Comparison of ENCODE assay signal across 1 cellular context in genomic region chr9:127862075-127863011, GRCh38.
TF ChIP-seq lines count a peak whose summit lies in the region.

No MANE protein-coding gene starts in this region.

TF ChIP-seq in K562, 482 proteins besides CTCF, POLR2A, EP300 and RAD21 (continued from another document and continues in another):
- TF ChIP-seq, protein P1, sequence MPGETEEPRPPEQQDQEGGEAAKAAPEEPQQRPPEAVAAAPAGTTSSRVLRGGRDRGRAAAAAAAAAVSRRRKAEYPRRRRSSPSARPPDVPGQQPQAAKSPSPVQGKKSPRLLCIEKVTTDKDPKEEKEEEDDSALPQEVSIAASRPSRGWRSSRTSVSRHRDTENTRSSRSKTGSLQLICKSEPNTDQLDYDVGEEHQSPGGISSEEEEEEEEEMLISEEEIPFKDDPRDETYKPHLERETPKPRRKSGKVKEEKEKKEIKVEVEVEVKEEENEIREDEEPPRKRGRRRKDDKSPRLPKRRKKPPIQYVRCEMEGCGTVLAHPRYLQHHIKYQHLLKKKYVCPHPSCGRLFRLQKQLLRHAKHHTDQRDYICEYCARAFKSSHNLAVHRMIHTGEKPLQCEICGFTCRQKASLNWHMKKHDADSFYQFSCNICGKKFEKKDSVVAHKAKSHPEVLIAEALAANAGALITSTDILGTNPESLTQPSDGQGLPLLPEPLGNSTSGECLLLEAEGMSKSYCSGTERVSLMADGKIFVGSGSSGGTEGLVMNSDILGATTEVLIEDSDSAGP (CRISPR knock-in tag; IDR thresholded peaks at IDR 0.05) = no peak
- TF ChIP-seq GMEB1 (CRISPR knock-in tag; IDR thresholded peaks at IDR 0.05) = peak; percentile 27; the same call in 1 of the 2 replicates
- no peak for TF ChIP-seq GATAD2B (IDR thresholded peaks at IDR 0.05; ENCODE audit: borderline replicate concordance)
- TF ChIP-seq ELF1 (tag; IDR thresholded peaks at IDR 0.05) = peak; percentile 90
- TF ChIP-seq ZNF311 (CRISPR knock-in tag; IDR thresholded peaks at IDR 0.05) = peak; percentile 8
- TF ChIP-seq POLR2H (tag; IDR thresholded peaks at IDR 0.05; ENCODE audit: low read depth) = no peak
- TF ChIP-seq ETS2 (tag; IDR thresholded peaks at IDR 0.05; ENCODE audit: borderline replicate concordance, poor library complexity, severe bottlenecking) = no peak
- TF ChIP-seq, protein P2, sequence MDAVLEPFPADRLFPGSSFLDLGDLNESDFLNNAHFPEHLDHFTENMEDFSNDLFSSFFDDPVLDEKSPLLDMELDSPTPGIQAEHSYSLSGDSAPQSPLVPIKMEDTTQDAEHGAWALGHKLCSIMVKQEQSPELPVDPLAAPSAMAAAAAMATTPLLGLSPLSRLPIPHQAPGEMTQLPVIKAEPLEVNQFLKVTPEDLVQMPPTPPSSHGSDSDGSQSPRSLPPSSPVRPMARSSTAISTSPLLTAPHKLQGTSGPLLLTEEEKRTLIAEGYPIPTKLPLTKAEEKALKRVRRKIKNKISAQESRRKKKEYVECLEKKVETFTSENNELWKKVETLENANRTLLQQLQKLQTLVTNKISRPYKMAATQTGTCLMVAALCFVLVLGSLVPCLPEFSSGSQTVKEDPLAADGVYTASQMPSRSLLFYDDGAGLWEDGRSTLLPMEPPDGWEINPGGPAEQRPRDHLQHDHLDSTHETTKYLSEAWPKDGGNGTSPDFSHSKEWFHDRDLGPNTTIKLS (IDR thresholded peaks at IDR 0.05; ENCODE audit: borderline replicate concordance, low read depth) = peak; percentile 16; the same call in 1 of the 2 replicates
- TF ChIP-seq ZNF77 (CRISPR knock-in tag; IDR thresholded peaks at IDR 0.05) = no peak
- TF ChIP-seq, protein P3, sequence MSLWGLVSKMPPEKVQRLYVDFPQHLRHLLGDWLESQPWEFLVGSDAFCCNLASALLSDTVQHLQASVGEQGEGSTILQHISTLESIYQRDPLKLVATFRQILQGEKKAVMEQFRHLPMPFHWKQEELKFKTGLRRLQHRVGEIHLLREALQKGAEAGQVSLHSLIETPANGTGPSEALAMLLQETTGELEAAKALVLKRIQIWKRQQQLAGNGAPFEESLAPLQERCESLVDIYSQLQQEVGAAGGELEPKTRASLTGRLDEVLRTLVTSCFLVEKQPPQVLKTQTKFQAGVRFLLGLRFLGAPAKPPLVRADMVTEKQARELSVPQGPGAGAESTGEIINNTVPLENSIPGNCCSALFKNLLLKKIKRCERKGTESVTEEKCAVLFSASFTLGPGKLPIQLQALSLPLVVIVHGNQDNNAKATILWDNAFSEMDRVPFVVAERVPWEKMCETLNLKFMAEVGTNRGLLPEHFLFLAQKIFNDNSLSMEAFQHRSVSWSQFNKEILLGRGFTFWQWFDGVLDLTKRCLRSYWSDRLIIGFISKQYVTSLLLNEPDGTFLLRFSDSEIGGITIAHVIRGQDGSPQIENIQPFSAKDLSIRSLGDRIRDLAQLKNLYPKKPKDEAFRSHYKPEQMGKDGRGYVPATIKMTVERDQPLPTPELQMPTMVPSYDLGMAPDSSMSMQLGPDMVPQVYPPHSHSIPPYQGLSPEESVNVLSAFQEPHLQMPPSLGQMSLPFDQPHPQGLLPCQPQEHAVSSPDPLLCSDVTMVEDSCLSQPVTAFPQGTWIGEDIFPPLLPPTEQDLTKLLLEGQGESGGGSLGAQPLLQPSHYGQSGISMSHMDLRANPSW (CRISPR knock-in tag; IDR thresholded peaks at IDR 0.05) = no peak
- TF ChIP-seq DMBX1 (CRISPR knock-in tag; IDR thresholded peaks at IDR 0.05; ENCODE audit: borderline replicate concordance) = peak; percentile 85
- peak; percentile 72; the same call in 1 of the 2 replicates for TF ChIP-seq XRCC5 (IDR thresholded peaks at IDR 0.05; ENCODE audit: low read depth, low read length)
- no peak for TF ChIP-seq JUNB (CRISPR knock-in tag; conservative IDR thresholded peaks at IDR 0.05)
- TF ChIP-seq ZNF507 (tag; conservative IDR thresholded peaks at IDR 0.05) = no peak
- TF ChIP-seq ZNF175 (CRISPR knock-in tag; IDR thresholded peaks at IDR 0.05; ENCODE audit: low read depth) = peak; percentile 91
- TF ChIP-seq TRIM25 (IDR thresholded peaks at IDR 0.05; ENCODE audit: borderline replicate concordance) = no peak
- no peak for TF ChIP-seq PTRF (tag; IDR thresholded peaks at IDR 0.05)
- TF ChIP-seq, protein P4, sequence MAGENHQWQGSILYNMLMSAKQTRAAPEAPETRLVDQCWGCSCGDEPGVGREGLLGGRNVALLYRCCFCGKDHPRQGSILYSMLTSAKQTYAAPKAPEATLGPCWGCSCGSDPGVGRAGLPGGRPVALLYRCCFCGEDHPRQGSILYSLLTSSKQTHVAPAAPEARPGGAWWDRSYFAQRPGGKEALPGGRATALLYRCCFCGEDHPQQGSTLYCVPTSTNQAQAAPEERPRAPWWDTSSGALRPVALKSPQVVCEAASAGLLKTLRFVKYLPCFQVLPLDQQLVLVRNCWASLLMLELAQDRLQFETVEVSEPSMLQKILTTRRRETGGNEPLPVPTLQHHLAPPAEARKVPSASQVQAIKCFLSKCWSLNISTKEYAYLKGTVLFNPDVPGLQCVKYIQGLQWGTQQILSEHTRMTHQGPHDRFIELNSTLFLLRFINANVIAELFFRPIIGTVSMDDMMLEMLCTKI (IDR thresholded peaks at IDR 0.05; ENCODE audit: partially characterized antibody) = no peak
- no peak for TF ChIP-seq ZNF124 (CRISPR knock-in tag; IDR thresholded peaks at IDR 0.05)
- no peak for TF ChIP-seq ZNF143 (CRISPR knock-in tag; IDR thresholded peaks at IDR 0.05)
- peak; percentile 91 for TF ChIP-seq DPF2 (IDR thresholded peaks at IDR 0.05)
- no peak for TF ChIP-seq E2F3 (CRISPR knock-in tag; IDR thresholded peaks at IDR 0.05)
- TF ChIP-seq TFAP4 (CRISPR knock-in tag; IDR thresholded peaks at IDR 0.05; ENCODE audit: borderline replicate concordance) = peak; percentile 78; the same call in 1 of the 2 replicates
- TF ChIP-seq ELK1 (CRISPR knock-in tag; IDR thresholded peaks at IDR 0.05) = no peak
- TF ChIP-seq ZNF561 (CRISPR knock-in tag; conservative IDR thresholded peaks at IDR 0.05) = no peak
- TF ChIP-seq COPS2 (conservative IDR thresholded peaks at IDR 0.05) = no peak
- peak; percentile 53; the same call in 1 of the 2 replicates for TF ChIP-seq RAD51 (IDR thresholded peaks at IDR 0.05; ENCODE audit: borderline replicate concordance, low read depth)
- no peak; the same call in 1 of the 2 replicates for TF ChIP-seq NR1H2 (CRISPR knock-in tag; IDR thresholded peaks at IDR 0.05)
- no peak for TF ChIP-seq ZNF707 (CRISPR knock-in tag; conservative IDR thresholded peaks at IDR 0.05)
- peak; percentile 39; the same call in 1 of the 2 replicates for TF ChIP-seq BRD4 (IDR thresholded peaks at IDR 0.05)
- TF ChIP-seq HDAC3 (IDR thresholded peaks at IDR 0.05; ENCODE audit: borderline replicate concordance, partially characterized antibody) = no peak
- TF ChIP-seq HDAC2 (IDR thresholded peaks at IDR 0.05) = peak; percentile 58; the same call in 1 of the 2 replicates
- peak; percentile 60; the same call in 1 of the 2 replicates for TF ChIP-seq PML (IDR thresholded peaks at IDR 0.05; ENCODE audit: low read length)
- TF ChIP-seq, protein P5, sequence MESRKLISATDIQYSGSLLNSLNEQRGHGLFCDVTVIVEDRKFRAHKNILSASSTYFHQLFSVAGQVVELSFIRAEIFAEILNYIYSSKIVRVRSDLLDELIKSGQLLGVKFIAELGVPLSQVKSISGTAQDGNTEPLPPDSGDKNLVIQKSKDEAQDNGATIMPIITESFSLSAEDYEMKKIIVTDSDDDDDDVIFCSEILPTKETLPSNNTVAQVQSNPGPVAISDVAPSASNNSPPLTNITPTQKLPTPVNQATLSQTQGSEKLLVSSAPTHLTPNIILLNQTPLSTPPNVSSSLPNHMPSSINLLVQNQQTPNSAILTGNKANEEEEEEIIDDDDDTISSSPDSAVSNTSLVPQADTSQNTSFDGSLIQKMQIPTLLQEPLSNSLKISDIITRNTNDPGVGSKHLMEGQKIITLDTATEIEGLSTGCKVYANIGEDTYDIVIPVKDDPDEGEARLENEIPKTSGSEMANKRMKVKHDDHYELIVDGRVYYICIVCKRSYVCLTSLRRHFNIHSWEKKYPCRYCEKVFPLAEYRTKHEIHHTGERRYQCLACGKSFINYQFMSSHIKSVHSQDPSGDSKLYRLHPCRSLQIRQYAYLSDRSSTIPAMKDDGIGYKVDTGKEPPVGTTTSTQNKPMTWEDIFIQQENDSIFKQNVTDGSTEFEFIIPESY (CRISPR knock-in tag; IDR thresholded peaks at IDR 0.05) = peak; percentile 44; the same call in 1 of the 2 replicates
- TF ChIP-seq POU5F1 (IDR thresholded peaks at IDR 0.05; ENCODE audit: borderline replicate concordance, low read depth, low read length, partially characterized antibody) = no peak
- TF ChIP-seq HNRNPUL1 (IDR thresholded peaks at IDR 0.05; ENCODE audit: low read length) = no peak
- no peak for TF ChIP-seq ZNF764 (CRISPR knock-in tag; IDR thresholded peaks at IDR 0.05; ENCODE audit: low read depth)
- peak; percentile 95 for TF ChIP-seq NFRKB (IDR thresholded peaks at IDR 0.05; ENCODE audit: low read depth)
- TF ChIP-seq SIN3B (IDR thresholded peaks at IDR 0.05; ENCODE audit: low read depth) = no peak
- no peak for TF ChIP-seq FUS (optimal IDR thresholded peaks at IDR 0.05; ENCODE audit: low read depth, low read length)
- TF ChIP-seq MECOM (CRISPR knock-in tag; IDR thresholded peaks at IDR 0.05) = peak; percentile 11
- peak; percentile 83; the same call in 1 of the 2 replicates for TF ChIP-seq PATZ1 (CRISPR knock-in tag; IDR thresholded peaks at IDR 0.05; ENCODE audit: borderline replicate concordance)
- TF ChIP-seq HBP1 (CRISPR knock-in tag; IDR thresholded peaks at IDR 0.05) = no peak
- TF ChIP-seq ZNF445 (CRISPR knock-in tag; IDR thresholded peaks at IDR 0.05; ENCODE audit: low read depth) = no peak
- no peak for TF ChIP-seq HLTF (IDR thresholded peaks at IDR 0.05)
